In the genomic region with DNA sequence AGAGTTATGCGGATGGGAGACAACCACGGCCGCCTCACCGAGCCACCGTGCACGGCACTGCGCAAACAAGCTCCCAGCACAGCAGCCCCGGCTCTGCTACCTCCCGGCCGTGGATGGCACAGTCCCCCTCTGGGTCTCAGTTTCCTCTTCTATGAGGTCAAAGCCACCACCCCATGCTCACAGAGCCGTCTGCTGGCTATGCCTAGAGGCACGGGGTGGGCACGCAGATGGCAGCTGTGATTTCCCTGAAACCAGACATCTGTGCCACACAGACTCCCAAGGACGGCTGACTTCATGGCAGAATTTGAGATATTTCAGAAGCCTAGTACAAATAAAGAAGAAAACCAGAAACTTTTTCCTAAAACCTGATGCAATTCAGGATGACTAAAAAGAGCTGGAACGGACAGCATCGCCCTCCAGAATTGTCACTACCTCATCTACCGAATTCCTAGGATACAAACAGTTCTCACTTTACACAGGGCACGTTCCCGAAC, we compare ENCODE assay signal across 11 cellular contexts.
DNase-seq lines count a peak whose midpoint lies in the region; ATAC-seq, FAIRE-seq and TF ChIP-seq lines count a peak whose summit lies in the region.
"Had no signal": no experiment of that assay in that cellular context is flagged by ENCODE, and none has a peak within 500 bp of the region (broad histone marks: within the 10 kb centered on the region; RNA-seq: fewer than 3 reads in every experiment).

No MANE protein-coding gene starts in this region.

- in situ Hi-C loops in Panc1 (cut with HindIII; ENCODE audit: low pct_unique_long_range_greater_than_20kb, low sequenced_read_pairs): no loop called here

- 86% methylated on average over 19 of the region's 19 CpGs for WGBS in A549 (ENCODE audit: missing lambda C conversion rate)
- 93 to 97% methylated on average over 6 to 19 of the region's 19 CpGs for WGBS in esophagus squamous epithelium, 2 donors

- POLR2A ChIA-PET in A549 (lab: Yijun Ruan, JAX) (no interaction called here), Panc1 (lab: Charles Lee) (interaction anchor here (0.6 kb wide), 1 partner anchor 175 kb away, joined by 3 read pairs; no protein-coding TSS in a partner anchor)

- H3K27me3 ChIP-seq in Panc1 (ENCODE audit: control insufficient read depth, insufficient read depth, low read length) (no peaks in the 10 kb centered on the region), esophagus squamous epithelium (no peaks in the 10 kb centered on the region), rectal smooth muscle tissue (ENCODE audit: control insufficient read depth, insufficient read depth, low read length) (no peaks in the 10 kb centered on the region)

- no peak overlapping the region for H3K4me3 ChIP-seq in A549
- no peak overlapping the region for H3K4me3 ChIP-seq in Panc1 (ENCODE audit: low read depth in 2 of 2, low read length in 2 of 2)
- H3K4me3 ChIP-seq in esophagus squamous epithelium: no peak overlapping the region
- H3K4me3 ChIP-seq in rectal smooth muscle tissue (ENCODE audit: low read length): no peak overlapping the region

- H3K9me3 ChIP-seq in A549 (no peaks in the 10 kb centered on the region), Panc1 (ENCODE audit: control insufficient read depth, insufficient read depth, low read depth, low read length) (no peaks in the 10 kb centered on the region), esophagus squamous epithelium (no peaks in the 10 kb centered on the region)

- TSS peak; percentile 37 for BruUV-seq in Panc1 (replicated peaks; lab: Mats Ljungman, UMichigan)

- DNase-seq in A549 (ENCODE audit: low read depth in 1 of 2, low spot score in 1 of 2) (no peak), Panc1 (ENCODE audit: low read depth, low spot score) (no peak), esophagus squamous epithelium (lab: John Stamatoyannopoulos, UW) (no peak), NOMO-1 (lab: John Stamatoyannopoulos, UW; ENCODE audit: unreplicated experiment in 2 of 2) (no peak), left lobe of liver (ENCODE audit: low spot score) (no peak)
- no peak for DNase-seq in activated T-cell treated with anti-CD3 and anti-CD28 coated beads, Interleukin-2, amount 50 U/mL, for 48 hours
- DNase-seq: amniotic stem cell, NCI-H1048 had no signal

- FAIRE-seq in A549 (lab: Jason Lieb, UNC): no peak
- FAIRE-seq: endometrium had no signal

- TF ChIP-seq RAD21 in A549 (conservative IDR thresholded peaks at IDR 0.05 in 1 of 2, IDR thresholded peaks at IDR 0.05 in 1 of 2): no peak

- TF ChIP-seq POLR2A in A549 (IDR thresholded peaks at IDR 0.05; ENCODE audit: low read length) (no peak), esophagus squamous epithelium (IDR thresholded peaks at IDR 0.05) (no peak)

- peak overlapping the region; percentile 92 to 95 for H3K27ac ChIP-seq in A549
- peak overlapping the region; percentile 98 for H3K27ac ChIP-seq in Panc1 (ENCODE audit: low read length)
- H3K27ac ChIP-seq in esophagus squamous epithelium: peak overlapping the region in 3 of 4 donors; percentile 83 to 88 (median 86)
- peak overlapping the region; percentile 96 for H3K27ac ChIP-seq in rectal smooth muscle tissue (ENCODE audit: low read depth, low read length)

- TF ChIP-seq CTCF in A549 (IDR thresholded peaks at IDR 0.05) (no peak), Panc1 (IDR thresholded peaks at IDR 0.05) (no peak), esophagus squamous epithelium (IDR thresholded peaks at IDR 0.05) (no peak)

- H3K9ac ChIP-seq in rectal smooth muscle tissue (ENCODE audit: low read length): no peak overlapping the region

- H3K4me1 ChIP-seq in A549: peaks cover 48% of the 10 kb centered on the region
- H3K4me1 ChIP-seq in Panc1 (ENCODE audit: control insufficient read depth, insufficient read depth, low read length): peaks cover 76% of the 10 kb centered on the region
- H3K4me1 ChIP-seq in esophagus squamous epithelium: peaks cover 23 to 73% (median 59%) of the 10 kb centered on the region in 3 donors
- H3K4me1 ChIP-seq in rectal smooth muscle tissue (ENCODE audit: control insufficient read depth, insufficient read depth, low read length): peaks cover 61% of the 10 kb centered on the region

- intact Hi-C loops in Panc1 (cut with micrococcal nuclease; ENCODE audit: unreplicated experiment) (no loop called here), esophagus squamous epithelium (cut with DNase I) (no loop called here)

- CTCF ChIA-PET in A549 (lab: Yijun Ruan, JAX): interaction anchor here (0.6 to 3.8 kb wide), 13 partner anchors 25 to 1256 kb away, joined by 3 to 15 read pairs (median 4); no protein-coding TSS in a partner anchor
- CTCF ChIA-PET in Panc1 (lab: Charles Lee): interaction anchor here (0.9 to 1.1 kb wide), 2 partner anchors 40 to 41 kb away, joined by 3 to 4 read pairs; no protein-coding TSS in a partner anchor

- ATAC-seq in A549 (no peak), Panc1 (no peak), HG03342 (IDR thresholded peaks at IDR 0.05; ENCODE audit: unreplicated experiment) (no peak), left lobe of liver (no peak)

- peak overlapping the region; percentile 93 for H3K4me2 ChIP-seq in A549

- H3K36me3 ChIP-seq in Panc1 (ENCODE audit: control insufficient read depth, insufficient read depth, low read length) (no peaks in the 10 kb centered on the region), esophagus squamous epithelium (no peaks in the 10 kb centered on the region), rectal smooth muscle tissue (ENCODE audit: control insufficient read depth, insufficient read depth, low read length) (no peaks in the 10 kb centered on the region)

- no peak for TF ChIP-seq EP300 in A549 (IDR thresholded peaks at IDR 0.05)

TF ChIP-seq in A549, 52 proteins besides CTCF, POLR2A, EP300 and RAD21:
- TF ChIP-seq, protein P1, sequence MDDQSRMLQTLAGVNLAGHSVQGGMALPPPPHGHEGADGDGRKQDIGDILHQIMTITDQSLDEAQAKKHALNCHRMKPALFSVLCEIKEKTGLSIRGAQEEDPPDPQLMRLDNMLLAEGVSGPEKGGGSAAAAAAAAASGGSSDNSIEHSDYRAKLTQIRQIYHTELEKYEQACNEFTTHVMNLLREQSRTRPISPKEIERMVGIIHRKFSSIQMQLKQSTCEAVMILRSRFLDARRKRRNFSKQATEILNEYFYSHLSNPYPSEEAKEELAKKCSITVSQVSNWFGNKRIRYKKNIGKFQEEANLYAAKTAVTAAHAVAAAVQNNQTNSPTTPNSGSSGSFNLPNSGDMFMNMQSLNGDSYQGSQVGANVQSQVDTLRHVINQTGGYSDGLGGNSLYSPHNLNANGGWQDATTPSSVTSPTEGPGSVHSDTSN (IDR thresholded peaks at IDR 0.05): no peak
- TF ChIP-seq BHLHE40 (IDR thresholded peaks at IDR 0.05; ENCODE audit: low read depth, low read length) (no peak), HOXA7 (CRISPR knock-in tag; IDR thresholded peaks at IDR 0.05) (no peak), BCL3 (IDR thresholded peaks at IDR 0.05) (no peak), MYC (IDR thresholded peaks at IDR 0.05; ENCODE audit: borderline replicate concordance, low read length) (no peak), ESRRA (IDR thresholded peaks at IDR 0.05; ENCODE audit: borderline replicate concordance, low read length) (no peak), NR3C1 (IDR thresholded peaks at IDR 0.05) (no peak), FOSB (CRISPR knock-in tag; IDR thresholded peaks at IDR 0.05) (no peak), HES2 (IDR thresholded peaks at IDR 0.05) (no peak), RNF2 (IDR thresholded peaks at IDR 0.05; ENCODE audit: borderline replicate concordance, low read depth) (no peak), EHMT2 (IDR thresholded peaks at IDR 0.05; ENCODE audit: low read depth) (no peak), GATA3 (IDR thresholded peaks at IDR 0.05; ENCODE audit: borderline replicate concordance) (no peak), RARB (CRISPR knock-in tag; IDR thresholded peaks at IDR 0.05) (no peak), JUNB (IDR thresholded peaks at IDR 0.05) (no peak), SMC3 (IDR thresholded peaks at IDR 0.05) (no peak), NPAS2 (CRISPR knock-in tag; IDR thresholded peaks at IDR 0.05; ENCODE audit: borderline replicate concordance) (no peak)
- TF ChIP-seq, protein P2, sequence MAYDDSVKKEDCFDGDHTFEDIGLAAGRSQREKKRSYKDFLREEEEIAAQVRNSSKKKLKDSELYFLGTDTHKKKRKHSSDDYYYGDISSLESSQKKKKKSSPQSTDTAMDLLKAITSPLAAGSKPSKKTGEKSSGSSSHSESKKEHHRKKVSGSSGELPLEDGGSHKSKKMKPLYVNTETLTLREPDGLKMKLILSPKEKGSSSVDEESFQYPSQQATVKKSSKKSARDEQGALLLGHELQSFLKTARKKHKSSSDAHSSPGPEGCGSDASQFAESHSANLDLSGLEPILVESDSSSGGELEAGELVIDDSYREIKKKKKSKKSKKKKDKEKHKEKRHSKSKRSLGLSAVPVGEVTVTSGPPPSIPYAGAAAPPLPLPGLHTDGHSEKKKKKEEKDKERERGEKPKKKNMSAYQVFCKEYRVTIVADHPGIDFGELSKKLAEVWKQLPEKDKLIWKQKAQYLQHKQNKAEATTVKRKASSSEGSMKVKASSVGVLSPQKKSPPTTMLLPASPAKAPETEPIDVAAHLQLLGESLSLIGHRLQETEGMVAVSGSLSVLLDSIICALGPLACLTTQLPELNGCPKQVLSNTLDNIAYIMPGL (CRISPR knock-in tag; IDR thresholded peaks at IDR 0.05; ENCODE audit: borderline replicate concordance): no peak
- TF ChIP-seq, protein P3, sequence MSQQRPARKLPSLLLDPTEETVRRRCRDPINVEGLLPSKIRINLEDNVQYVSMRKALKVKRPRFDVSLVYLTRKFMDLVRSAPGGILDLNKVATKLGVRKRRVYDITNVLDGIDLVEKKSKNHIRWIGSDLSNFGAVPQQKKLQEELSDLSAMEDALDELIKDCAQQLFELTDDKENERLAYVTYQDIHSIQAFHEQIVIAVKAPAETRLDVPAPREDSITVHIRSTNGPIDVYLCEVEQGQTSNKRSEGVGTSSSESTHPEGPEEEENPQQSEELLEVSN (IDR thresholded peaks at IDR 0.05; ENCODE audit: borderline replicate concordance, low read depth): no peak
